ENCODE assay signal across 22 cellular contexts in genomic region chr15:89801471-89802205, GRCh38. TPM values are rescaled to one million over a fixed set of nuclear protein-coding genes. Genes with fewer than 3 reads are reported as not detected.
DNase-seq lines count a peak whose midpoint lies in the region; ATAC-seq, FAIRE-seq and TF ChIP-seq lines count a peak whose summit lies in the region.
"Had no signal": no experiment of that assay in that cellular context is flagged by ENCODE, and none has a peak within 500 bp of the region (broad histone marks: within the 10 kb centered on the region; RNA-seq: fewer than 3 reads in every experiment).

No MANE protein-coding gene starts in this region.

- H2AK5ac ChIP-seq in neuronal stem cell (ENCODE audit: low read depth, low read length): peak overlapping the region; percentile 59

- H3K4ac ChIP-seq in neuronal stem cell (ENCODE audit: low read length): no peak overlapping the region

- H2BK120ac ChIP-seq in neuronal stem cell (ENCODE audit: low read depth, low read length): no peak overlapping the region

- H3K9me3 ChIP-seq in BLaER1 (no peaks in the 10 kb centered on the region), K562 (replicated peaks; ENCODE audit: control insufficient read depth, insufficient read depth, low read depth, low read length) (no peaks in the 10 kb centered on the region), neuronal stem cell (replicated peaks in 1 of 2; ENCODE audit: control insufficient read depth in 2 of 2, insufficient read depth in 1 of 2, low read depth in 1 of 2, low read length in 2 of 2) (no peaks in the 10 kb centered on the region)
- no peaks in the 10 kb centered on the region for H3K9me3 ChIP-seq in BLaER1 treated with 17β-estradiol and CSF1 and Interleukin-3, amounts not matched to agents 10 nM and 100 nM (replicated peaks in 1 of 11)
- H3K9me3 ChIP-seq: Caco-2, SJSA1 had no signal

- in situ Hi-C loops in K562 (cut with MboI): no loop called here

- FAIRE-seq in K562 (lab: Jason Lieb, UNC): no peak
- FAIRE-seq: H1 had no signal

- H4K8ac ChIP-seq in neuronal stem cell (ENCODE audit: low read depth, low read length): no peak overlapping the region

- H3K14ac ChIP-seq in neuronal stem cell (ENCODE audit: low read length): no peak overlapping the region

- no TSS peak for BruUV-seq in K562 (replicated peaks; lab: Mats Ljungman, UMichigan)

- peak overlapping the region; percentile 15 for H3K18ac ChIP-seq in neuronal stem cell (ENCODE audit: low read length)

- H4K91ac ChIP-seq in neuronal stem cell (ENCODE audit: low read depth, low read length, poor library complexity): no peak overlapping the region

- H3K27me3 ChIP-seq in BLaER1 (no peaks in the 10 kb centered on the region), K562 (ENCODE audit: control insufficient read depth in 2 of 2, insufficient read depth in 2 of 2, low read length in 2 of 2) (peaks cover 0 to 7% of the 10 kb centered on the region in 2 experiments; a peak in 1 of 5 replicates), neuronal stem cell (ENCODE audit: control insufficient read depth in 3 of 3, insufficient read depth in 3 of 3, low read depth in 1 of 3, low read length in 3 of 3) (peaks cover 0 to 5% (median 0%) of the 10 kb centered on the region in 3 experiments)
- H3K27me3 ChIP-seq in BLaER1 treated with 17β-estradiol and CSF1 and Interleukin-3, amounts not matched to agents 10 nM and 100 nM: peaks cover 0 to 13% (median 0%) of the 10 kb centered on the region in 11 experiments; a peak in 1 of 22 replicates
- H3K27me3 ChIP-seq: SJSA1 had no signal

- H3K36me3 ChIP-seq in BLaER1 (no peaks in the 10 kb centered on the region), K562 (ENCODE audit: control insufficient read depth, insufficient read depth, low read length) (no peaks in the 10 kb centered on the region), neuronal stem cell (replicated peaks in 1 of 2; ENCODE audit: control insufficient read depth in 2 of 2, insufficient read depth in 2 of 2, low read length in 2 of 2) (no peaks in the 10 kb centered on the region)
- H3K36me3 ChIP-seq in BLaER1 treated with 17β-estradiol and CSF1 and Interleukin-3, amounts not matched to agents 10 nM and 100 nM: peaks cover 0 to 93% (median 0%) of the 10 kb centered on the region in 11 experiments; a peak in 5 of 22 replicates

- 0 out of 2 replicates have a peak overlapping the region, but pooled peaks have one; percentile 33 for H2AFZ ChIP-seq in K562 (ENCODE audit: low read depth, low read length)
- peak overlapping the region; percentile 71 for H2AFZ ChIP-seq in neuronal stem cell (ENCODE audit: low read length)
- H2AFZ ChIP-seq: PC-9 had no signal

- H3K4me2 ChIP-seq in BLaER1: peak overlapping the region; percentile 83
- H3K4me2 ChIP-seq in BLaER1 treated with 17β-estradiol and CSF1 and Interleukin-3, amounts not matched to agents 10 nM and 100 nM: peak overlapping the region in 10 of 11 experiments; percentile 57 to 94 (median 86); a peak in 18 of 22 replicates
- H3K4me2 ChIP-seq in K562 (ENCODE audit: insufficient read depth, low read length): no peak overlapping the region
- no peak overlapping the region for H3K4me2 ChIP-seq in neuronal stem cell (ENCODE audit: insufficient read depth, low read length, poor library complexity, severe bottlenecking)
- H3K4me2 ChIP-seq: KMS-11, PC-9 had no signal

- no peak for TF ChIP-seq POLR2A in K562 (conservative IDR thresholded peaks at IDR 0.05)

- H3K4me3 ChIP-seq in BLaER1 (no peak overlapping the region), K562 (no peak overlapping the region), neuronal stem cell (ENCODE audit: low read length in 2 of 2) (no peak overlapping the region)
- H3K4me3 ChIP-seq in BLaER1 treated with 17β-estradiol and CSF1 and Interleukin-3, amounts not matched to agents 10 nM and 100 nM: no peak overlapping the region
- H3K4me3 ChIP-seq: PC-9, SJSA1 had no signal

- TF ChIP-seq EP300 in K562 (IDR thresholded peaks at IDR 0.05; ENCODE audit: low read length): no peak

- H4K20me1 ChIP-seq in BLaER1 (0 out of 2 replicates have a peak, but pooled peaks cover 14% of the 10 kb centered on the region), K562 (replicated peaks; ENCODE audit: control insufficient read depth, insufficient read depth, low read length) (peaks cover 2% of the 10 kb centered on the region; the same call in 1 of the 2 replicates)
- H4K20me1 ChIP-seq in BLaER1 treated with 17β-estradiol and CSF1 and Interleukin-3, amounts not matched to agents 10 nM and 100 nM: peaks cover 0 to 19% (median 5%) of the 10 kb centered on the region in 11 experiments; a peak in 10 of 22 replicates

- no peak for TF ChIP-seq RAD21 in K562 (CRISPR knock-in tag; conservative IDR thresholded peaks at IDR 0.05 in 1 of 2, IDR thresholded peaks at IDR 0.05 in 1 of 2)

- H2BK15ac ChIP-seq in neuronal stem cell (ENCODE audit: low read length): no peak overlapping the region

- H3K9ac ChIP-seq in BLaER1: no peak overlapping the region
- 0 out of 22 replicates have a peak overlapping the region, but pooled peaks of 1 of the 11 experiments have one; percentile 55 for H3K9ac ChIP-seq in BLaER1 treated with 17β-estradiol and CSF1 and Interleukin-3, amounts not matched to agents 10 nM and 100 nM
- H3K9ac ChIP-seq in K562 (ENCODE audit: insufficient read depth in 1 of 2, low read depth in 2 of 2, low read length in 2 of 2): peak overlapping the region in 1 of 2 experiments; percentile 68; a peak in 1 of 4 replicates
- H3K9ac ChIP-seq in neuronal stem cell (ENCODE audit: low read depth, low read length, poor library complexity): no peak overlapping the region
- H3K9ac ChIP-seq: KMS-11 had no signal

- CTCF ChIA-PET in K562 (lab: Yijun Ruan, JAX; ENCODE audit: low intra/inter-chr PET ratio): no interaction called here

- H2BK12ac ChIP-seq in neuronal stem cell (ENCODE audit: low read length): no peak overlapping the region

- peak overlapping the region; percentile 39 for H2BK5ac ChIP-seq in neuronal stem cell (ENCODE audit: low read length)

- 45% methylated on average over 17 of the region's 21 CpGs for WGBS in K562 (ENCODE audit: insufficient coverage, low coverage, missing lambda C conversion rate)
- WGBS in neuronal stem cell (ENCODE audit: extremely low coverage in 2 of 2, insufficient read length in 2 of 2, insufficient replicate concordance in 1 of 2), 2 donors: no CpG with 5 or more reads among the region's 21 CpGs

- intact Hi-C loops in K562 (cut with micrococcal nuclease): no loop called here

- H3K79me2 ChIP-seq in K562 (ENCODE audit: control insufficient read depth, insufficient read depth, low read length): no peaks in the 10 kb centered on the region

- no peak for ATAC-seq in K562
- ATAC-seq in GM21737 (IDR thresholded peaks at IDR 0.05; ENCODE audit: unreplicated experiment): no peak

- H3K4me1 ChIP-seq in BLaER1 (peaks cover 32% of the 10 kb centered on the region), K562 (replicated peaks in 1 of 2; ENCODE audit: control insufficient read depth in 2 of 2, insufficient read depth in 2 of 2, low read length in 2 of 2) (peaks cover 0 to 47% of the 10 kb centered on the region in 2 experiments; a peak in 3 of 5 replicates), neuronal stem cell (ENCODE audit: control insufficient read depth in 2 of 2, insufficient read depth in 1 of 2, low read depth in 1 of 2, low read length in 2 of 2) (peaks cover 2 to 7% of the 10 kb centered on the region in 2 donors)
- peaks cover 26 to 54% (median 35%) of the 10 kb centered on the region in 10 experiments for H3K4me1 ChIP-seq in BLaER1 treated with 17β-estradiol and CSF1 and Interleukin-3, amounts not matched to agents 10 nM and 100 nM
- H3K4me1 ChIP-seq: SJSA1 had no signal

- H3K23ac ChIP-seq in neuronal stem cell (ENCODE audit: low read depth, low read length, poor library complexity): no peak overlapping the region

- no peak overlapping the region for H3K27ac ChIP-seq in BLaER1
- H3K27ac ChIP-seq in BLaER1 treated with 17β-estradiol and CSF1 and Interleukin-3, amounts not matched to agents 10 nM and 100 nM: no peak overlapping the region
- H3K27ac ChIP-seq in K562 (ENCODE audit: extremely low read depth, low read depth, low read length): no peak overlapping the region
- no peak overlapping the region for H3K27ac ChIP-seq in neuronal stem cell (replicated peaks; ENCODE audit: low read length)
- H3K27ac ChIP-seq: KMS-11, PC-9, RWPE1, SJSA1 had no signal

- TF ChIP-seq CTCF in K562 (IDR thresholded peaks at IDR 0.05 in 2 of 3, conservative IDR thresholded peaks at IDR 0.05 in 1 of 3; ENCODE audit: insufficient read depth in 2 of 3, low read depth in 1 of 3, low read length in 3 of 3): no peak

- no peak for DNase-seq in K562 (ENCODE audit: extremely low read depth in 1 of 4, low spot score in 3 of 4)
- no peak for DNase-seq in neuronal stem cell (ENCODE audit: low spot score)
- no peak for DNase-seq in SIG-M5 treated with dmso at 0.1 percent for 504 hours (lab: John Stamatoyannopoulos, UW; ENCODE audit: unreplicated experiment)
- no peak for DNase-seq in NCI-H1694 treated with DMSO at 0.1 percent for 48 hours (lab: John Stamatoyannopoulos, UW)
- DNase-seq: ACHN; AML-193; CD4-positive, CD25-positive, alpha-beta regulatory T cell; DMS153; GDM1; NCI-H1436; NCI-H2029; NCI-H526; PC-9; SW 1271 had no signal

- POLR2A ChIA-PET in K562 (lab: Yijun Ruan, JAX): interaction anchor here (0.7 kb wide), 1 partner anchor 35 kb away, joined by 3 read pairs; no protein-coding TSS in a partner anchor

- H3K9me1 ChIP-seq in K562 (ENCODE audit: control insufficient read depth, insufficient read depth, low read length): no peaks in the 10 kb centered on the region

- no peaks in the 10 kb centered on the region for H3K79me1 ChIP-seq in neuronal stem cell (ENCODE audit: low read depth, low read length)

RNA-seq across cellular contexts. Expression of gene ANPEP, which starts 13.0 kb away (rescaled TPM):
- 2.9 and 3.1 TPM in 2 replicates for total RNA-seq in K562 (2011; cell fraction: chromatin; rRNA removed; ENCODE audit: low replicate concordance)
- 1.2 and 1.8 TPM in 2 replicates for total RNA-seq in K562 (2011; cell fraction: nucleolus; rRNA removed)
- total RNA-seq in K562 (2011; cell fraction: nucleoplasm; rRNA removed): 1.5 and 2.5 TPM in 2 replicates
- total RNA-seq in K562 (2014; rRNA removed) (1.0 and 1.8 TPM in 2 replicates), K562 (2014; rRNA removed; fragmentation: Illumina TruSeq; extraction: Trizol) (1.1 and 1.3 TPM in 2 replicates), K562 (2015; rRNA removed; fragmentation: Illumina TruSeq; extraction: Trizol) (2.5 and 2.6 TPM in 2 replicates), K562 (2021) (4.8 and 5.7 TPM in 2 replicates)
- polyA plus RNA-seq in K562 (2011; rRNA removed) (0.43 and 2.0 TPM in 2 replicates), K562 (2014; fragmentation: Illumina TruSeq; extraction: Trizol) (4.0 and 4.2 TPM in 2 replicates), K562 (2014; fragmentation: Nextera tagmentation; extraction: Ambion mirVana) (under 1 TPM; 0.23 to 0.27 TPM), K562 (2014; rRNA removed) (4.7 and 8.9 TPM in 2 replicates)
- 0.63 and 1.5 TPM in 2 replicates for polyA plus RNA-seq in K562 (2011; cell fraction: cytosol; rRNA removed)
- polyA plus RNA-seq in K562 (2011; cell fraction: nucleus; rRNA removed): 3.6 and 6.0 TPM in 2 replicates
- 6.6 and 17.5 TPM in 2 replicates for polyA plus RNA-seq in K562 (2012)
- 0.30 and 0.67 TPM in 2 replicates for polyA minus RNA-seq in K562 (2011; rRNA and poly(A)+ RNA removed)
- 0.95 and 3.6 TPM in 2 replicates for polyA minus RNA-seq in K562 (2011; cell fraction: cytosol; rRNA and poly(A)+ RNA removed)
- 0.67 and 0.78 TPM in 2 replicates for polyA minus RNA-seq in K562 (2011; cell fraction: nucleus; rRNA and poly(A)+ RNA removed)
- polyA plus RNA-seq in neuronal stem cell (2013, experiment 1 of 2): 3.5 TPM
- polyA plus RNA-seq in neuronal stem cell (2013, experiment 2 of 2): 3.5 TPM

RNA-seq across cellular contexts. Expression of gene MESP2, which starts 25.5 kb away (rescaled TPM):
- not detected in 2 replicates for total RNA-seq in K562 (2011; cell fraction: chromatin; rRNA removed; ENCODE audit: low replicate concordance)
- total RNA-seq in K562 (2011; cell fraction: nucleolus; rRNA removed): not detected in 2 replicates
- not detected in 2 replicates for total RNA-seq in K562 (2011; cell fraction: nucleoplasm; rRNA removed)
- total RNA-seq in K562 (2014; rRNA removed) (0.82 and 1.1 TPM in 2 replicates), K562 (2014; rRNA removed; fragmentation: Illumina TruSeq; extraction: Trizol) (0.41 and 0.51 TPM in 2 replicates), K562 (2015; rRNA removed; fragmentation: Illumina TruSeq; extraction: Trizol) (0.29 and 0.45 TPM in 2 replicates), K562 (2021) (0.47 and 0.66 TPM in 2 replicates)
- polyA plus RNA-seq in K562 (2011; rRNA removed) (0.08 and 0.14 TPM in 2 replicates), K562 (2014; fragmentation: Illumina TruSeq; extraction: Trizol) (0.55 and 0.70 TPM in 2 replicates), K562 (2014; fragmentation: Nextera tagmentation; extraction: Ambion mirVana) (under 1 TPM; 0.11 to 0.13 TPM), K562 (2014; rRNA removed) (0.37 and 0.47 TPM in 2 replicates)
- 0.18 and 0.22 TPM in 2 replicates for polyA plus RNA-seq in K562 (2011; cell fraction: cytosol; rRNA removed)
- 0.10 and 0.56 TPM in 2 replicates for polyA plus RNA-seq in K562 (2011; cell fraction: nucleus; rRNA removed)
- 0.39 and 0.48 TPM in 2 replicates for polyA plus RNA-seq in K562 (2012)
- polyA minus RNA-seq in K562 (2011; rRNA and poly(A)+ RNA removed): not detected in 2 replicates
- polyA minus RNA-seq in K562 (2011; cell fraction: cytosol; rRNA and poly(A)+ RNA removed): not detected in 2 replicates
- polyA minus RNA-seq in K562 (2011; cell fraction: nucleus; rRNA and poly(A)+ RNA removed): not detected in 2 replicates
- 0.35 TPM for polyA plus RNA-seq in neuronal stem cell (2013, experiment 1 of 2)
- 0.19 TPM for polyA plus RNA-seq in neuronal stem cell (2013, experiment 2 of 2)
- total RNA-seq: CD4-positive, CD25-positive, alpha-beta regulatory T cell; SJSA1 had no signal
- polyA plus RNA-seq: CD4-positive, CD25-positive, alpha-beta regulatory T cell had no signal

RNA-seq across cellular contexts. Expression of gene MESP1, which starts 50.6 kb away (rescaled TPM):
- 0.44 and 0.67 TPM in 2 replicates for total RNA-seq in K562 (2011; cell fraction: chromatin; rRNA removed; ENCODE audit: low replicate concordance)
- 1.0 and 1.2 TPM in 2 replicates for total RNA-seq in K562 (2011; cell fraction: nucleolus; rRNA removed)
- total RNA-seq in K562 (2011; cell fraction: nucleoplasm; rRNA removed): 0.44 and 0.46 TPM in 2 replicates
- total RNA-seq in K562 (2014; rRNA removed): 0.36 and 1.0 TPM in 2 replicates
- total RNA-seq in K562 (2014; rRNA removed; fragmentation: Illumina TruSeq; extraction: Trizol): not detected in 2 replicates
- total RNA-seq in K562 (2015; rRNA removed; fragmentation: Illumina TruSeq; extraction: Trizol): 0.14 and 0.49 TPM in 2 replicates
- 1.1 and 1.6 TPM in 2 replicates for total RNA-seq in K562 (2021)
- 0.14 and 0.29 TPM in 2 replicates for polyA plus RNA-seq in K562 (2011; rRNA removed)
- 0.12 and 0.75 TPM in 2 replicates for polyA plus RNA-seq in K562 (2011; cell fraction: cytosol; rRNA removed)
- 0.11 and 0.44 TPM in 2 replicates for polyA plus RNA-seq in K562 (2011; cell fraction: nucleus; rRNA removed)
- polyA plus RNA-seq in K562 (2012): 0.68 and 1.4 TPM in 2 replicates
- not detected in 2 replicates for polyA plus RNA-seq in K562 (2014; fragmentation: Illumina TruSeq; extraction: Trizol)
- not detected for polyA plus RNA-seq in K562 (2014; fragmentation: Nextera tagmentation; extraction: Ambion mirVana)
- 0.52 and 0.78 TPM in 2 replicates for polyA plus RNA-seq in K562 (2014; rRNA removed)
- 0.07 and 0.15 TPM in 2 replicates for polyA minus RNA-seq in K562 (2011; rRNA and poly(A)+ RNA removed)
- polyA minus RNA-seq in K562 (2011; cell fraction: cytosol; rRNA and poly(A)+ RNA removed): 2.5 TPM in 1 of 2 replicates, not detected in the other
- polyA minus RNA-seq in K562 (2011; cell fraction: nucleus; rRNA and poly(A)+ RNA removed): 0.33 and 0.54 TPM in 2 replicates
- 0.32 TPM for polyA plus RNA-seq in neuronal stem cell (2013, experiment 1 of 2)
- 0.28 TPM for polyA plus RNA-seq in neuronal stem cell (2013, experiment 2 of 2)

Comparison
In these comparisons a context has a peak if more than half of its experiments do, and no peak if none do; other contexts are left out.
1. H3K4me2 ChIP-seq: peak in BLaER1 (single experiment) and BLaER1 treated with 17β-estradiol and CSF1 and Interleukin-3, amounts not matched to agents 10 nM and 100 nM (10 of 11); none in K562 (single experiment) and neuronal stem cell (single experiment).